15 cellular contexts compared by ENCODE assay signal in genomic region chrX:9573282-9574106, GRCh38.
DNase-seq lines count a peak whose midpoint lies in the region; ATAC-seq, FAIRE-seq and TF ChIP-seq lines count a peak whose summit lies in the region.
"Had no signal": no experiment of that assay in that cellular context is flagged by ENCODE, and none has a peak within 500 bp of the region (broad histone marks: within the 10 kb centered on the region; RNA-seq: fewer than 3 reads in every experiment).

No MANE protein-coding gene starts in this region.

- H2BK5ac ChIP-seq in H1 (ENCODE audit: low read depth, low read length): no peak overlapping the region

- peak overlapping the region; percentile 53 for H3K4ac ChIP-seq in H1 (replicated peaks; ENCODE audit: insufficient read length, low read depth, low read length)

- DNase-seq in A549 (ENCODE audit: low read depth in 1 of 2, low spot score in 1 of 2) (no peak), HuH-7 (ENCODE audit: low spot score) (peak; percentile 12), H1 (ENCODE audit: low read depth in 1 of 2, low spot score in 2 of 2) (peak in 1 of 2 experiments; percentile 46), upper lobe of left lung (no peak), AG20443 (ENCODE audit: low spot score) (no peak)
- DNase-seq: activated T-cell treated with anti-CD3 and anti-CD28 coated beads, Interleukin-2, amount 50 U/mL, for 1 hour; esophagus squamous epithelium; GOT3; left lung; NCI-H526 treated with DMSO at 0.1 percent for 48 hours; tibial artery had no signal

- no peak overlapping the region for H4K5ac ChIP-seq in H1 (ENCODE audit: insufficient read length, low read depth, low read length)

- no peak overlapping the region for H2BK120ac ChIP-seq in H1 (replicated peaks; ENCODE audit: low read depth, low read length)

- no peak overlapping the region for H2BK15ac ChIP-seq in H1 (ENCODE audit: low read length)

- ATAC-seq in A549: peak; percentile 54 to 72; a peak in 3 of 6 replicates
- ATAC-seq in GM19351 (IDR thresholded peaks at IDR 0.05; ENCODE audit: unreplicated experiment): peak; percentile 22
- no peak for ATAC-seq in stimulated activated memory B cell treated with anti-CD40 and anti-IgM and Interleukin-4, amounts not matched to agents 10 μg/mL and 1 μg/mL and 100 μg/mL, for 72 hours
- no peak for ATAC-seq in upper lobe of left lung (ENCODE audit: low FRiP score in 2 of 2)
- no peak for ATAC-seq in GM18505 (IDR thresholded peaks at IDR 0.05; ENCODE audit: unreplicated experiment)
- ATAC-seq: left lung had no signal

- no peak overlapping the region for H2BK20ac ChIP-seq in H1 (ENCODE audit: low read length)

- 65% methylated on average over 7 of the region's 12 CpGs for WGBS in A549 (ENCODE audit: missing lambda C conversion rate)
- WGBS in H1 (ENCODE audit: extremely low coverage in 1 of 2, insufficient coverage in 1 of 2, insufficient read length in 1 of 2, insufficient replicate concordance in 2 of 2, low coverage in 1 of 2, low lambda C conversion rate in 2 of 2, missing lambda C conversion rate in 1 of 2), 2 experiments: 26% methylated on average over 12 of the region's 12 CpGs; no CpG with 5 or more reads in 1 of the 2 experiments
- WGBS in upper lobe of left lung, 2 donors: 50 to 60% methylated on average over 3 to 12 of the region's 12 CpGs

- H3K36me3 ChIP-seq in H1 (ENCODE audit: control insufficient read depth in 2 of 4, insufficient read depth in 4 of 4, low read length in 3 of 4) (no peaks in the 10 kb centered on the region), upper lobe of left lung (no peaks in the 10 kb centered on the region)
- H3K36me3 ChIP-seq: breast epithelium, esophagus squamous epithelium, left lung, tibial artery had no signal

- H3K79me1 ChIP-seq in H1 (ENCODE audit: low read depth, low read length): peaks cover 7% of the 10 kb centered on the region

- no peak overlapping the region; the same call in 2 of the 3 replicates for H3K4me2 ChIP-seq in A549
- peak overlapping the region; percentile 38 to 49 for H3K4me2 ChIP-seq in H1 (ENCODE audit: insufficient read depth in 1 of 2, low read depth in 2 of 2, low read length in 2 of 2)

- CTCF ChIA-PET in A549 (lab: Yijun Ruan, JAX): no interaction called here
- CTCF ChIA-PET in H1 (lab: Charles Lee; ENCODE audit: partially characterized antibody): interaction anchor here (0.6 to 1.1 kb wide), 5 partner anchors 14 to 109 kb away, joined by 3 to 4 read pairs (median 3); no protein-coding TSS in a partner anchor

- H4K8ac ChIP-seq in H1 (ENCODE audit: extremely low read depth, insufficient read depth, low read length): 0 out of 2 replicates have a peak overlapping the region, but pooled peaks have one; percentile 68

- H4K91ac ChIP-seq in H1 (replicated peaks; ENCODE audit: insufficient read length, low read length): no peak overlapping the region

- H3K23me2 ChIP-seq in H1 (ENCODE audit: low read depth, low read length): peaks cover 4% of the 10 kb centered on the region; the same call in 1 of the 2 replicates

- H2BK12ac ChIP-seq in H1 (ENCODE audit: low read depth, low read length): 0 out of 2 replicates have a peak overlapping the region, but pooled peaks have one; percentile 17

- H3K36me3 Mint-ChIP-seq in stimulated activated memory B cell treated with anti-CD40 and anti-IgM and Interleukin-4, amounts not matched to agents 10 μg/mL and 1 μg/mL and 100 μg/mL, for 72 hours: peaks cover 8% of the 10 kb centered on the region

- no peak for FAIRE-seq in A549 (lab: Jason Lieb, UNC)
- peak; percentile 57 for FAIRE-seq in H1 (lab: Jason Lieb, UNC)

- H3K9ac ChIP-seq in H1 (replicated peaks in 1 of 4; ENCODE audit: extremely low read depth in 1 of 4, low read depth in 3 of 4, low read length in 3 of 4): no peak overlapping the region

- peaks cover 2 to 6% of the 10 kb centered on the region in 2 experiments for H4K20me1 ChIP-seq in H1 (replicated peaks in 1 of 2; ENCODE audit: control insufficient read depth in 1 of 2, insufficient read depth in 2 of 2, low read length in 2 of 2)

- TF ChIP-seq CTCF in A549 (IDR thresholded peaks at IDR 0.05) (no peak), H1 (IDR thresholded peaks at IDR 0.05; ENCODE audit: control extremely low read depth in 1 of 3, insufficient read depth in 1 of 3, low read depth in 1 of 3, low read length in 3 of 3) (peak in 1 of 3 experiments; percentile 19; a peak in 1 of 4 replicates), upper lobe of left lung (IDR thresholded peaks at IDR 0.05) (no peak)

- H3K27ac ChIP-seq in A549 (no peak overlapping the region), H1 (ENCODE audit: low read depth, low read length) (no peak overlapping the region), upper lobe of left lung (no peak overlapping the region)
- H3K27ac ChIP-seq: breast epithelium, esophagus squamous epithelium, left lung, tibial artery had no signal

- H3K9me3 Mint-ChIP-seq in stimulated activated memory B cell treated with anti-CD40 and anti-IgM and Interleukin-4, amounts not matched to agents 10 μg/mL and 1 μg/mL and 100 μg/mL, for 72 hours: no peaks in the 10 kb centered on the region

- TF ChIP-seq RAD21 in A549 (conservative IDR thresholded peaks at IDR 0.05 in 1 of 2, IDR thresholded peaks at IDR 0.05 in 1 of 2) (no peak), H1 (IDR thresholded peaks at IDR 0.05 in 1 of 2, conservative IDR thresholded peaks at IDR 0.05 in 1 of 2; ENCODE audit: low read depth in 2 of 2, low read length in 2 of 2) (peak; percentile 18 to 28; a peak in 3 of 4 replicates)

- H3K27me3 ChIP-seq in H1 (replicated peaks in 1 of 4; ENCODE audit: control insufficient read depth in 3 of 4, extremely low read depth in 1 of 4, insufficient read depth in 3 of 4, low read length in 3 of 4): no peaks in the 10 kb centered on the region
- H3K27me3 ChIP-seq in upper lobe of left lung: no peaks in the 10 kb centered on the region
- H3K27me3 ChIP-seq: esophagus squamous epithelium, left lung, tibial artery had no signal

- H3K27ac Mint-ChIP-seq in stimulated activated memory B cell treated with anti-CD40 and anti-IgM and Interleukin-4, amounts not matched to agents 10 μg/mL and 1 μg/mL and 100 μg/mL, for 72 hours: no peak overlapping the region

- no peak overlapping the region for H2AFZ ChIP-seq in H1 (ENCODE audit: low read length)

- H3K14ac ChIP-seq in H1 (ENCODE audit: insufficient read length): no peak overlapping the region

- peaks cover 30% of the 10 kb centered on the region for H3K4me1 Mint-ChIP-seq in stimulated activated memory B cell treated with anti-CD40 and anti-IgM and Interleukin-4, amounts not matched to agents 10 μg/mL and 1 μg/mL and 100 μg/mL, for 72 hours

- no peak overlapping the region for H3K4me3 Mint-ChIP-seq in stimulated activated memory B cell treated with anti-CD40 and anti-IgM and Interleukin-4, amounts not matched to agents 10 μg/mL and 1 μg/mL and 100 μg/mL, for 72 hours

- H3K4me3 ChIP-seq in A549 (no peak overlapping the region), H1 (ENCODE audit: extremely low read depth in 1 of 4, insufficient read depth in 2 of 4, low read depth in 3 of 4, low read length in 4 of 4) (peak overlapping the region in 1 of 4 experiments; percentile 42; a peak in 1 of 8 replicates), upper lobe of left lung (no peak overlapping the region)
- H3K4me3 ChIP-seq: breast epithelium, esophagus squamous epithelium, left lung, tibial artery had no signal

- H3K4me1 ChIP-seq in A549 (peaks cover 14% of the 10 kb centered on the region; the same call in 1 of the 3 replicates), H1 (replicated peaks in 1 of 4; ENCODE audit: control insufficient read depth in 3 of 4, insufficient read depth in 4 of 4, low read length in 3 of 4) (peaks cover 4 to 18% (median 9%) of the 10 kb centered on the region in 4 experiments), upper lobe of left lung (no peaks in the 10 kb centered on the region)
- H3K4me1 ChIP-seq: breast epithelium, left lung had no signal

- peaks cover 0 to 16% of the 10 kb centered on the region in 2 experiments; a peak in 1 of 4 replicates for H3K79me2 ChIP-seq in H1 (ENCODE audit: control insufficient read depth in 1 of 2, insufficient read depth in 2 of 2, low read length in 2 of 2)

- POLR2A ChIA-PET in A549 (lab: Yijun Ruan, JAX) (no interaction called here), H1 (lab: Charles Lee; ENCODE audit: partially characterized antibody) (no interaction called here)

- H3K9me3 ChIP-seq in A549 (no peaks in the 10 kb centered on the region), H1 (ENCODE audit: insufficient read depth in 2 of 2, low read depth in 1 of 2, low read length in 1 of 2) (no peaks in the 10 kb centered on the region), upper lobe of left lung (no peaks in the 10 kb centered on the region)
- H3K9me3 ChIP-seq: breast epithelium, esophagus squamous epithelium, left lung, tibial artery had no signal

- no peaks in the 10 kb centered on the region for H3K27me3 Mint-ChIP-seq in stimulated activated memory B cell treated with anti-CD40 and anti-IgM and Interleukin-4, amounts not matched to agents 10 μg/mL and 1 μg/mL and 100 μg/mL, for 72 hours

- TF ChIP-seq EP300 in A549 (IDR thresholded peaks at IDR 0.05): no peak
- no peak for TF ChIP-seq EP300 in H1 (IDR thresholded peaks at IDR 0.05; ENCODE audit: borderline replicate concordance in 1 of 2, low read depth in 2 of 2, low read length in 2 of 2)
- no peak for TF ChIP-seq EP300 in upper lobe of left lung (IDR thresholded peaks at IDR 0.05)

- no peak overlapping the region for H3K23ac ChIP-seq in H1 (ENCODE audit: insufficient read length)

- H2AK5ac ChIP-seq in H1 (ENCODE audit: low read depth, low read length): no peak overlapping the region

- H3K18ac ChIP-seq in H1 (ENCODE audit: extremely low read depth, low read length): peak overlapping the region; percentile 19

- no peak for TF ChIP-seq POLR2A in A549 (IDR thresholded peaks at IDR 0.05; ENCODE audit: low read length)
- TF ChIP-seq POLR2A in H1 (IDR thresholded peaks at IDR 0.05; ENCODE audit: control extremely low read depth in 1 of 2, low read depth in 2 of 2, low read length in 2 of 2): no peak
- TF ChIP-seq POLR2A in upper lobe of left lung (IDR thresholded peaks at IDR 0.05): no peak
- no peak for TF ChIP-seq POLR2A in GM18505 (IDR thresholded peaks at IDR 0.05; ENCODE audit: borderline replicate concordance, extremely low read depth, insufficient read depth, insufficient read length)

- no peak overlapping the region for H3K56ac ChIP-seq in H1 (replicated peaks; ENCODE audit: insufficient read length, low read depth, low read length)

TF ChIP-seq in A549, 52 proteins besides CTCF, POLR2A, EP300 and RAD21 (continues in another document):
- TF ChIP-seq POLR2AphosphoS2 (conservative IDR thresholded peaks at IDR 0.05; ENCODE audit: low read length): no peak
- TF ChIP-seq FOSL2 (IDR thresholded peaks at IDR 0.05): no peak
- TF ChIP-seq FOSL2 (CRISPR knock-in tag; IDR thresholded peaks at IDR 0.05): no peak
- no peak for TF ChIP-seq HEYL (CRISPR knock-in tag; IDR thresholded peaks at IDR 0.05)
- no peak for TF ChIP-seq JUNB (IDR thresholded peaks at IDR 0.05)

TF ChIP-seq in H1, 55 proteins besides CTCF, POLR2A, EP300 and RAD21:
- TF ChIP-seq ATF3 (IDR thresholded peaks at IDR 0.05; ENCODE audit: insufficient read depth, low read depth, low read length): no peak
- 0 out of 2 replicates have a peak, but pooled peaks have one; percentile 24 for TF ChIP-seq CREB1 (IDR thresholded peaks at IDR 0.05)

Comparison
In these comparisons a context has a peak if more than half of its experiments do, and no peak if none do; other contexts are left out.
1. ATAC-seq: peak in A549 (2 of 2) and GM19351 (single experiment); none in stimulated activated memory B cell treated with anti-CD40 and anti-IgM and Interleukin-4, amounts not matched to agents 10 μg/mL and 1 μg/mL and 100 μg/mL, for 72 hours (single experiment), upper lobe of left lung (0 of 2) and GM18505 (single experiment).
2. Of the 18 proteins assayed by ChIP-seq in both H1 and A549: peak only in H1: RAD21; only in A549: none; in both: none; in neither: 16; mixed calls (peak in some experiments, not most) for 1.